ENCODE assay signal across 14 cellular contexts in genomic region chr11:110079726-110080125, GRCh38. TPM values are rescaled to one million over a fixed set of nuclear protein-coding genes. Genes with fewer than 3 reads are reported as not detected.
DNase-seq lines count a peak whose midpoint lies in the region; ATAC-seq and TF ChIP-seq lines count a peak whose summit lies in the region.
"Had no signal": no experiment of that assay in that cellular context is flagged by ENCODE, and none has a peak within 500 bp of the region (broad histone marks: within the 10 kb centered on the region; RNA-seq: fewer than 3 reads in every experiment).

No MANE protein-coding gene starts in this region.

- intact Hi-C loops in left ventricle myocardium superior (cut with micrococcal nuclease) = no loop called here

- H3K4me3 ChIP-seq in epithelial cell of esophagus (ENCODE audit: low read length) = no peak overlapping the region
- H3K4me3 ChIP-seq: BLaER1 treated with 17β-estradiol and CSF1 and Interleukin-3, amounts not matched to agents 10 nM and 100 nM; GM12878 had no signal

- ATAC-seq in GM18520 (IDR thresholded peaks at IDR 0.05; ENCODE audit: unreplicated experiment) (no peak), GM19467 (IDR thresholded peaks at IDR 0.05; ENCODE audit: unreplicated experiment) (no peak), left ventricle myocardium superior (no peak)
- ATAC-seq: GM12878, HCT116 had no signal

- DNase-seq in ELF-1 (ENCODE audit: low read depth, low spot score) = peak; percentile 23
- DNase-seq in NCI-H226 = peak; percentile 51
- peak; percentile 47 for DNase-seq in epithelial cell of esophagus (ENCODE audit: low read depth)
- DNase-seq in kidney tubule cell (ENCODE audit: low spot score) = peak; percentile 52
- no peak for DNase-seq in D341Med (ENCODE audit: low spot score)
- no peak for DNase-seq in left ventricle myocardium superior
- DNase-seq: ACHN; CD4-positive, CD25-positive, alpha-beta regulatory T cell; DMS 273 treated with DMSO at 0.1 percent for 48 hours had no signal

- no peak for TF ChIP-seq CTCF in epithelial cell of esophagus (IDR thresholded peaks at IDR 0.05; ENCODE audit: insufficient read depth, low read depth, low read length, missing control alignments)

RNA-seq across cellular contexts. Expression of gene ZC3H12C, which starts 13.5 kb away (rescaled TPM):
- total RNA-seq in left ventricle myocardium superior = 18.3 TPM

Comparison
In these comparisons a context has a peak if more than half of its experiments do, and no peak if none do; other contexts are left out.
1. DNase-seq: peak in ELF-1 (single experiment), NCI-H226 (single experiment), epithelial cell of esophagus (single experiment) and kidney tubule cell (single experiment); none in D341Med (single experiment) and left ventricle myocardium superior (single experiment).